Comparison of ENCODE assay signal across 16 cellular contexts in genomic region chr14:92584856-92585255, GRCh38.
DNase-seq lines count a peak whose midpoint lies in the region; ATAC-seq and TF ChIP-seq lines count a peak whose summit lies in the region.
"Had no signal": no experiment of that assay in that cellular context is flagged by ENCODE, and none has a peak within 500 bp of the region (broad histone marks: within the 10 kb centered on the region; RNA-seq: fewer than 3 reads in every experiment).

No MANE protein-coding gene starts in this region.

- no peaks in the 10 kb centered on the region for H3K4me1 ChIP-seq in colonic mucosa
- H3K4me1 ChIP-seq: foreskin keratinocyte had no signal

- peak overlapping the region; percentile 76 to 93 (median 92) for H3K27ac Mint-ChIP-seq in CD14-positive monocyte
- H3K27ac Mint-ChIP-seq in activated CD8-positive, alpha-beta T cell treated with anti-CD3 and anti-CD28 coated beads, Interleukin-2, amount 10 ng/mL, durations not matched to agents 7 days and 5 days: peak overlapping the region; percentile 86
- H3K27ac Mint-ChIP-seq in natural killer cell treated with Interleukin-12 subunit alpha and Interleukin-12 subunit beta and Interleukin-15 and Interleukin-18, amount 100 ng/mL, for 72 hours: peak overlapping the region; percentile 97 to 98

- CTCF ChIA-PET in activated CD8-positive, alpha-beta T cell treated with anti-CD3 and anti-CD28 coated beads, Interleukin-2, amount 10 ng/mL, durations not matched to agents 7 days and 5 days (lab: Charles Lee): interaction anchor here (1.7 to 6.6 kb wide), 7 partner anchors 8 to 450 kb away, joined by 4 to 70 read pairs (median 16); no protein-coding TSS in a partner anchor

- peaks cover 52% of the 10 kb centered on the region for H3K4me1 Mint-ChIP-seq in CD14-positive monocyte
- H3K4me1 Mint-ChIP-seq in activated CD8-positive, alpha-beta T cell treated with anti-CD3 and anti-CD28 coated beads, Interleukin-2, amount 10 ng/mL, durations not matched to agents 7 days and 5 days (ENCODE audit: low read depth): peaks cover 93% of the 10 kb centered on the region
- peaks cover 87 to 88% of the 10 kb centered on the region in 2 donors for H3K4me1 Mint-ChIP-seq in natural killer cell treated with Interleukin-12 subunit alpha and Interleukin-12 subunit beta and Interleukin-15 and Interleukin-18, amount 100 ng/mL, for 72 hours (ENCODE audit: low read depth in 2 of 2)

- DNase-seq in CD14-positive monocyte (ENCODE audit: low spot score): peak; percentile 81
- peak; percentile 75 for DNase-seq in Jurkat, Clone E6-1 (ENCODE audit: low read depth, low spot score)
- no peak for DNase-seq in activated CD8-positive, alpha-beta T cell treated with anti-CD3 and anti-CD28 coated beads, Interleukin-2, amount 10 ng/mL, durations not matched to agents 7 days and 5 days
- peak; percentile 68 for DNase-seq in natural killer cell treated with Interleukin-12 subunit alpha and Interleukin-12 subunit beta and Interleukin-15 and Interleukin-18, amount 100 ng/mL, for 72 hours (ENCODE audit: low spot score)
- DNase-seq in Kasumi-1 (lab: John Stamatoyannopoulos, UW): no peak
- no peak for DNase-seq in colonic mucosa
- DNase-seq in NCI-H345 treated with DMSO at 0.1 percent for 48 hours (lab: John Stamatoyannopoulos, UW; ENCODE audit: unreplicated experiment): no peak
- DNase-seq in effector CD8-positive, alpha-beta T cell (lab: John Stamatoyannopoulos, UW): no peak
- DNase-seq: C1 segment of cervical spinal cord; foreskin keratinocyte; GF-D8; GOT3; MG63; retina; stimulated activated CD4-positive, alpha-beta T cell treated with anti-CD3 and anti-CD28 coated beads, Interleukin-4, amount 100 ng/mL, for 24 hours; stimulated activated naive B cell treated with anti-CD40 and anti-IgM and Interleukin-4, amounts not matched to agents 10 μg/mL and 1 μg/mL and 100 μg/mL, for 72 hours had no signal

- peaks cover 84 to 89% of the 10 kb centered on the region in 2 donors for H3K36me3 Mint-ChIP-seq in CD14-positive monocyte
- peaks cover 82% of the 10 kb centered on the region for H3K36me3 Mint-ChIP-seq in activated CD8-positive, alpha-beta T cell treated with anti-CD3 and anti-CD28 coated beads, Interleukin-2, amount 10 ng/mL, durations not matched to agents 7 days and 5 days (ENCODE audit: low read depth)
- peaks cover 47% of the 10 kb centered on the region for H3K36me3 Mint-ChIP-seq in natural killer cell treated with Interleukin-12 subunit alpha and Interleukin-12 subunit beta and Interleukin-15 and Interleukin-18, amount 100 ng/mL, for 72 hours

- TF ChIP-seq CTCF in CD14-positive monocyte (IDR thresholded peaks at IDR 0.05): no peak
- TF ChIP-seq CTCF in colonic mucosa (IDR thresholded peaks at IDR 0.05): no peak

- intact Hi-C loops in CD14-positive monocyte (cut with micrococcal nuclease): loop anchor here in 1 of 2 donors (10.0 kb wide), 1 partner anchor 70 kb away; no protein-coding TSS in a partner anchor
- intact Hi-C loops in colonic mucosa (cut with DNase I): no loop called here

- 0 out of 2 replicates have a peak overlapping the region, but pooled peaks have one; percentile 39 for H3K4me3 ChIP-seq in Jurkat, Clone E6-1 (ENCODE audit: low read length)
- H3K4me3 ChIP-seq in colonic mucosa: no peak overlapping the region
- H3K4me3 ChIP-seq: MG63 had no signal

- H3K27ac ChIP-seq in colonic mucosa: no peak overlapping the region
- H3K27ac ChIP-seq: foreskin keratinocyte had no signal

- POLR2A ChIA-PET in activated CD8-positive, alpha-beta T cell treated with anti-CD3 and anti-CD28 coated beads, Interleukin-2, amount 10 ng/mL, durations not matched to agents 7 days and 5 days (lab: Charles Lee): interaction anchor here (0.5 to 2.8 kb wide), 6 partner anchors 16 to 463 kb away, joined by 3 to 10 read pairs (median 5); partner anchors contain the start of gene CPSF2

- no peaks in the 10 kb centered on the region for H3K9me3 ChIP-seq in colonic mucosa
- H3K9me3 ChIP-seq: MG63 had no signal

- H3K9ac ChIP-seq in colonic mucosa (ENCODE audit: low read depth in 2 of 2, low read length in 2 of 2): no peak overlapping the region

- H3K27me3 ChIP-seq in colonic mucosa: no peaks in the 10 kb centered on the region
- H3K27me3 ChIP-seq: foreskin keratinocyte, MG63 had no signal

- peaks cover 0 to 6% (median 0%) of the 10 kb centered on the region in 7 donors for H3K9me3 Mint-ChIP-seq in CD14-positive monocyte
- H3K9me3 Mint-ChIP-seq in activated CD8-positive, alpha-beta T cell treated with anti-CD3 and anti-CD28 coated beads, Interleukin-2, amount 10 ng/mL, durations not matched to agents 7 days and 5 days (ENCODE audit: insufficient read depth): no peaks in the 10 kb centered on the region
- peaks cover 3% of the 10 kb centered on the region for H3K9me3 Mint-ChIP-seq in natural killer cell treated with Interleukin-12 subunit alpha and Interleukin-12 subunit beta and Interleukin-15 and Interleukin-18, amount 100 ng/mL, for 72 hours

- no peak for ATAC-seq in activated CD8-positive, alpha-beta T cell treated with anti-CD3 and anti-CD28 coated beads, Interleukin-2, amount 10 ng/mL, durations not matched to agents 7 days and 5 days
- no peak for ATAC-seq in natural killer cell treated with Interleukin-12 subunit alpha and Interleukin-12 subunit beta and Interleukin-15 and Interleukin-18, amount 100 ng/mL, for 72 hours
- ATAC-seq: foreskin keratinocyte; stimulated activated naive B cell treated with anti-CD40 and anti-IgM and Interleukin-4, amounts not matched to agents 10 μg/mL and 1 μg/mL and 100 μg/mL, for 72 hours had no signal

- H3K36me3 ChIP-seq in colonic mucosa: no peaks in the 10 kb centered on the region
- H3K36me3 ChIP-seq: MG63 had no signal

- peak overlapping the region in 1 of 2 donors; percentile 50 for H3K4me3 Mint-ChIP-seq in CD14-positive monocyte
- H3K4me3 Mint-ChIP-seq in activated CD8-positive, alpha-beta T cell treated with anti-CD3 and anti-CD28 coated beads, Interleukin-2, amount 10 ng/mL, durations not matched to agents 7 days and 5 days: peak overlapping the region; percentile 12
- H3K4me3 Mint-ChIP-seq in natural killer cell treated with Interleukin-12 subunit alpha and Interleukin-12 subunit beta and Interleukin-15 and Interleukin-18, amount 100 ng/mL, for 72 hours: peak overlapping the region; percentile 94

- H3K27me3 Mint-ChIP-seq in CD14-positive monocyte (ENCODE audit: low read depth in 3 of 3): peaks cover 0 to 2% (median 2%) of the 10 kb centered on the region in 3 donors
- no peaks in the 10 kb centered on the region for H3K27me3 Mint-ChIP-seq in activated CD8-positive, alpha-beta T cell treated with anti-CD3 and anti-CD28 coated beads, Interleukin-2, amount 10 ng/mL, durations not matched to agents 7 days and 5 days (ENCODE audit: low read depth)
- H3K27me3 Mint-ChIP-seq in natural killer cell treated with Interleukin-12 subunit alpha and Interleukin-12 subunit beta and Interleukin-15 and Interleukin-18, amount 100 ng/mL, for 72 hours: no peaks in the 10 kb centered on the region
- H3K27me3 Mint-ChIP-seq: stimulated activated naive B cell treated with anti-CD40 and anti-IgM and Interleukin-4, amounts not matched to agents 10 μg/mL and 1 μg/mL and 100 μg/mL, for 72 hours had no signal

Comparison
In these comparisons a context has a peak if more than half of its experiments do, and no peak if none do; other contexts are left out.
1. DNase-seq: peak in CD14-positive monocyte (single experiment), Jurkat, Clone E6-1 (single experiment) and natural killer cell treated with Interleukin-12 subunit alpha and Interleukin-12 subunit beta and Interleukin-15 and Interleukin-18, amount 100 ng/mL, for 72 hours (single experiment); none in activated CD8-positive, alpha-beta T cell treated with anti-CD3 and anti-CD28 coated beads, Interleukin-2, amount 10 ng/mL, durations not matched to agents 7 days and 5 days (single experiment), Kasumi-1 (0 of 2), colonic mucosa (single experiment), NCI-H345 treated with DMSO at 0.1 percent for 48 hours (single experiment) and effector CD8-positive, alpha-beta T cell (single experiment).
2. Peak in every context shown above with its lines, with median percentiles within 50 percentile points of each other: H3K27ac Mint-ChIP-seq.